In genomic region chr9:132406554-132407122, GRCh38 we compare ENCODE assay signal across 8 cellular contexts. TPM values are rescaled to one million over a fixed set of nuclear protein-coding genes. Genes with fewer than 3 reads are reported as not detected.
DNase-seq lines count a peak whose midpoint lies in the region; ATAC-seq, FAIRE-seq and TF ChIP-seq lines count a peak whose summit lies in the region.

TSS of gene TTF1 (minus strand) at chr9:132406840. CDS start at chr9:132402821, 4,019 bp downstream.

- peak; percentile 94 for DNase-seq in GM10248 (ENCODE audit: extremely low spot score)
- DNase-seq in NCI-H1417 treated with DMSO at 0.1 percent for 48 hours (lab: John Stamatoyannopoulos, UW), result peak; percentile 58
- DNase-seq in activated naive CD8-positive, alpha-beta T cell treated with anti-CD3 and anti-CD28 coated beads for 36 hours, result peak; percentile 93
- peak; percentile 95 for DNase-seq in Right ventricle myocardium superior
- peak; percentile 88 to 95 (median 90) for DNase-seq in pancreas

- peaks cover 17% of the 10 kb centered on the region for H3K27me3 Mint-ChIP-seq in activated naive CD8-positive, alpha-beta T cell treated with anti-CD3 and anti-CD28 coated beads for 36 hours

- H3K9ac ChIP-seq in SU-DHL-6 (ENCODE audit: low read length), result peak within 1 kb of the TSS; percentile 72

- H3K9me2 ChIP-seq in SU-DHL-6 (replicated peaks; ENCODE audit: insufficient read depth, low read length), result no peaks in the 10 kb centered on the region

- H3K27ac Mint-ChIP-seq in activated naive CD8-positive, alpha-beta T cell treated with anti-CD3 and anti-CD28 coated beads for 36 hours, result peak within 1 kb of the TSS; percentile 94

- peaks cover 34% of the 10 kb centered on the region for H3K36me3 Mint-ChIP-seq in activated naive CD8-positive, alpha-beta T cell treated with anti-CD3 and anti-CD28 coated beads for 36 hours

- H3K4me2 ChIP-seq in SU-DHL-6 (ENCODE audit: low read depth, low read length, poor library complexity, severe bottlenecking), result peak within 1 kb of the TSS; percentile 94

- H3K27ac ChIP-seq in SU-DHL-6 (ENCODE audit: low read depth, low read length) (peak within 1 kb of the TSS; percentile 41; the same call in 1 of the 2 replicates), pancreas (no peak within 1 kb of the TSS), thymus (ENCODE audit: low read depth) (peak within 1 kb of the TSS; percentile 58)

- H3K9me3 Mint-ChIP-seq in activated naive CD8-positive, alpha-beta T cell treated with anti-CD3 and anti-CD28 coated beads for 36 hours, result no peaks in the 10 kb centered on the region

- POLR2A ChIA-PET in GM10248 (lab: Yijun Ruan, JAX), result no interaction called here

- H4K20me1 ChIP-seq in SU-DHL-6 (ENCODE audit: low read depth, low read length), result 0 out of 2 replicates have a peak, but pooled peaks cover 5% of the 10 kb centered on the region

- no peak for FAIRE-seq in pancreas (lab: Jason Lieb, UNC)

- peaks cover 56% of the 10 kb centered on the region for H3K4me1 Mint-ChIP-seq in activated naive CD8-positive, alpha-beta T cell treated with anti-CD3 and anti-CD28 coated beads for 36 hours

- H3K79me2 ChIP-seq in SU-DHL-6 (ENCODE audit: insufficient read depth, low read length), result peaks cover 38% of the 10 kb centered on the region

- H3K9me3 ChIP-seq in SU-DHL-6 (ENCODE audit: insufficient read depth, low read length) (no peaks in the 10 kb centered on the region), pancreas (no peaks in the 10 kb centered on the region), thymus (ENCODE audit: control insufficient read depth) (no peaks in the 10 kb centered on the region)

- H3K36me3 ChIP-seq in SU-DHL-6 (ENCODE audit: low read length) (peaks cover 5% of the 10 kb centered on the region; the same call in 1 of the 2 replicates), pancreas (no peaks in the 10 kb centered on the region), thymus (ENCODE audit: control insufficient read depth, insufficient read depth) (peaks cover 11% of the 10 kb centered on the region)

- peak within 1 kb of the TSS; percentile 65 for H2AFZ ChIP-seq in SU-DHL-6 (ENCODE audit: low read depth, low read length, severe bottlenecking)

- H3K4me3 Mint-ChIP-seq in activated naive CD8-positive, alpha-beta T cell treated with anti-CD3 and anti-CD28 coated beads for 36 hours, result peak within 1 kb of the TSS; percentile 82

- TF ChIP-seq CTCF in GM10248 (IDR thresholded peaks at IDR 0.05; ENCODE audit: control extremely low read depth, extremely low read depth, low read depth, missing control alignments) (no peak), SU-DHL-6 (IDR thresholded peaks at IDR 0.05; ENCODE audit: insufficient read depth, low read length, poor library complexity, severe bottlenecking) (no peak), pancreas (IDR thresholded peaks at IDR 0.05) (no peak)

- peak within 1 kb of the TSS; percentile 77 for H3K4me3 ChIP-seq in SU-DHL-6 (ENCODE audit: insufficient read depth, low read length, poor library complexity, severe bottlenecking)
- H3K4me3 ChIP-seq in pancreas, result peak within 1 kb of the TSS; percentile 69 to 91 (median 82)
- peak within 1 kb of the TSS; percentile 75 for H3K4me3 ChIP-seq in thymus (ENCODE audit: low read length)

- WGBS in pancreas, 2 donors, result 1% methylated on average over 30 to 33 of the region's 33 CpGs
- 3% methylated on average over 33 of the region's 33 CpGs for WGBS in thymus

- H3K4me1 ChIP-seq in pancreas (peaks cover 0 to 6% (median 0%) of the 10 kb centered on the region in 3 donors), thymus (ENCODE audit: control insufficient read depth, insufficient read depth, low read length) (peaks cover 35% of the 10 kb centered on the region)

- H3F3A ChIP-seq in SU-DHL-6 (ENCODE audit: insufficient read depth), result no peaks in the 10 kb centered on the region; the same call in none of the 2 replicates

- ATAC-seq in HG02763 (IDR thresholded peaks at IDR 0.05; ENCODE audit: unreplicated experiment), result peak; percentile 74
- ATAC-seq in Right ventricle myocardium superior (ENCODE audit: poor library complexity), result peak; percentile 76
- peak; percentile 91 to 95 (median 94) for ATAC-seq in pancreas

- H3K27me3 ChIP-seq in SU-DHL-6 (ENCODE audit: low read length) (no peaks in the 10 kb centered on the region), pancreas (peaks cover 0 to 9% (median 0%) of the 10 kb centered on the region in 4 donors), thymus (ENCODE audit: control insufficient read depth, insufficient read depth) (peaks cover 26% of the 10 kb centered on the region)

- intact Hi-C loops in Right ventricle myocardium superior (cut with DNase I) (no loop called here), pancreas (cut with DNase I) (no loop called here)

- CTCF ChIA-PET in GM10248 (lab: Yijun Ruan, JAX), result no interaction called here

RNA-seq across cellular contexts. Expression of gene TTF1, which starts in this region (rescaled TPM):
- 10 to 100 TPM; 41.5 to 42.2 TPM for total RNA-seq in activated naive CD8-positive, alpha-beta T cell treated with anti-CD3 and anti-CD28 coated beads for 36 hours
- total RNA-seq in Right ventricle myocardium superior, result 17.4 TPM
- total RNA-seq in pancreas, result 1 to 10 TPM; 4.5 to 9.0 (median 6.0) TPM
- polyA plus RNA-seq in pancreas, result 10 to 100 TPM in 1 of 2 donors, 1 to 10 TPM in 1; 8.5 to 14.0 TPM
- 29.9 TPM for polyA plus RNA-seq in thymus

Comparison
In these comparisons a context has a peak if more than half of its experiments do, and no peak if none do; other contexts are left out.
1. H3K27ac ChIP-seq: peak in SU-DHL-6 (single experiment) and thymus (single experiment); none in pancreas (0 of 4).
2. Peak in every context shown above with its lines, with median percentiles within 50 percentile points of each other: DNase-seq, ATAC-seq and H3K4me3 ChIP-seq.